18 cellular contexts compared by ENCODE assay signal in the genomic region with DNA sequence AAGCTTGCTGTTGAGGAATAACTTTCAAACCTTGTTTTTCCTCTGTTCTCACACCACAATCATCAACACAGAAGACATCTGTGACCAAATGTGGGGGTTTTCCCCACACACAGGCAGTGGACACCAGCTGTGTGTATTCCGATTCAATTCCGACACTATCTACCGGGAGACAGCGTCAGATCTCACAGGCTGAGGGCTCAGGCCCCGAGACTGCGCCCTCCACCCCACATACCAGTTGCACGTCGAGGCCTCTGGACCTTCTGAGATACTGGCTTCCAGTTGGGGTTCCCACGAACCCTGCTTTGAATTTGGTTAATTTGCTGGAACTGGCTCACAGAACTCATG. TPM values are rescaled to one million over a fixed set of nuclear protein-coding genes. Genes with fewer than 3 reads are reported as not detected.
A peak's percentile ranks its signal among the peaks of the same experiment; 100 is the strongest.
DNase-seq lines count a peak whose midpoint lies in the region; ATAC-seq and TF ChIP-seq lines count a peak whose summit lies in the region.
"Had no signal": no experiment of that assay in that cellular context is flagged by ENCODE, and none has a peak within 500 bp of the region (broad histone marks: within the 10 kb centered on the region; RNA-seq: fewer than 3 reads in every experiment).

No MANE protein-coding gene starts in this region.

- H3K4me3 Mint-ChIP-seq in CD4-positive, alpha-beta memory T cell: peak overlapping the region in 2 of 8 donors; percentile 46 to 69
- H3K4me3 Mint-ChIP-seq in central memory CD8-positive, alpha-beta T cell: peak overlapping the region; percentile 59

- CTCF ChIA-PET in CD4-positive, alpha-beta memory T cell (lab: Charles Lee; ENCODE audit: partially characterized antibody): interaction anchor here (1.4 kb wide), 1 partner anchor 42 kb away, joined by 6 read pairs; the partner anchor contains the start of gene STK10

- TF ChIP-seq CTCF in neutrophil (IDR thresholded peaks at IDR 0.05): no peak
- no peak for TF ChIP-seq CTCF in body of pancreas (IDR thresholded peaks at IDR 0.05)

- peaks cover 74% of the 10 kb centered on the region for H3K36me3 ChIP-seq in BLaER1
- peaks cover 30% of the 10 kb centered on the region for H3K36me3 ChIP-seq in CD4-positive, alpha-beta memory T cell (ENCODE audit: insufficient read depth, low read length)
- H3K36me3 ChIP-seq in neutrophil: peaks cover 58% of the 10 kb centered on the region
- H3K36me3 ChIP-seq in body of pancreas (replicated peaks in 1 of 2; ENCODE audit: insufficient read depth in 1 of 2, low read depth in 2 of 2): no peaks in the 10 kb centered on the region
- H3K36me3 ChIP-seq: vagina had no signal

- H3K4me1 Mint-ChIP-seq in CD4-positive, alpha-beta memory T cell: peaks cover 66 to 97% (median 80%) of the 10 kb centered on the region in 4 donors
- peaks cover 77% of the 10 kb centered on the region for H3K4me1 Mint-ChIP-seq in central memory CD8-positive, alpha-beta T cell

- H3K9me3 Mint-ChIP-seq in CD4-positive, alpha-beta memory T cell: no peaks in the 10 kb centered on the region
- H3K9me3 Mint-ChIP-seq in central memory CD8-positive, alpha-beta T cell: no peaks in the 10 kb centered on the region

- no peaks in the 10 kb centered on the region for H3K9me3 ChIP-seq in BLaER1
- no peaks in the 10 kb centered on the region for H3K9me3 ChIP-seq in CD4-positive, alpha-beta memory T cell (ENCODE audit: control insufficient read depth in 1 of 2, low read length in 2 of 2)
- no peaks in the 10 kb centered on the region for H3K9me3 ChIP-seq in neutrophil
- H3K9me3 ChIP-seq in body of pancreas: no peaks in the 10 kb centered on the region
- H3K9me3 ChIP-seq: sigmoid colon, vagina had no signal

- H3K4me3 ChIP-seq in BLaER1 (no peak overlapping the region), neutrophil (ENCODE audit: low read depth in 1 of 2, low read length in 1 of 2) (no peak overlapping the region), body of pancreas (no peak overlapping the region)
- no peak overlapping the region for H3K4me3 ChIP-seq in CD4-positive, alpha-beta memory T cell (ENCODE audit: low read length in 2 of 2)
- H3K4me3 ChIP-seq: coronary artery, GM12878, sigmoid colon, vagina had no signal

- no peak for ATAC-seq in central memory CD8-positive, alpha-beta T cell (replicated peaks; ENCODE audit: extremely low read depth, poor library complexity, severe bottlenecking)
- ATAC-seq in body of pancreas: no peak
- ATAC-seq: foreskin keratinocyte, GM12878 had no signal

- WGBS in body of pancreas, 2 donors: 96% methylated on average over 9 of the region's 9 CpGs

- H3K27me3 Mint-ChIP-seq in CD4-positive, alpha-beta memory T cell: no peaks in the 10 kb centered on the region
- no peaks in the 10 kb centered on the region for H3K27me3 Mint-ChIP-seq in central memory CD8-positive, alpha-beta T cell

- TF ChIP-seq POLR2A in body of pancreas (IDR thresholded peaks at IDR 0.05): no peak

- H3K27ac Mint-ChIP-seq in CD4-positive, alpha-beta memory T cell: peak overlapping the region; percentile 37 to 94 (median 83)
- peak overlapping the region; percentile 87 for H3K27ac Mint-ChIP-seq in central memory CD8-positive, alpha-beta T cell (ENCODE audit: low read depth)

- H4K20me1 ChIP-seq in BLaER1: peaks cover 97% of the 10 kb centered on the region

- H3K27me3 ChIP-seq in BLaER1: no peaks in the 10 kb centered on the region
- H3K27me3 ChIP-seq in CD4-positive, alpha-beta memory T cell (ENCODE audit: insufficient read depth, low read length): no peaks in the 10 kb centered on the region
- H3K27me3 ChIP-seq in neutrophil: no peaks in the 10 kb centered on the region
- no peaks in the 10 kb centered on the region for H3K27me3 ChIP-seq in body of pancreas
- H3K27me3 ChIP-seq: foreskin keratinocyte, sigmoid colon, vagina had no signal

- peak overlapping the region; percentile 73 for H3K4me2 ChIP-seq in BLaER1

- POLR2A ChIA-PET in CD4-positive, alpha-beta memory T cell (lab: Charles Lee; ENCODE audit: partially characterized antibody): interaction anchor here (2.5 kb wide), 1 partner anchor 28 kb away, joined by 10 read pairs; no protein-coding TSS in a partner anchor

- peaks cover 30 to 83% of the 10 kb centered on the region in 2 donors for H3K36me3 Mint-ChIP-seq in CD4-positive, alpha-beta memory T cell
- peaks cover 52% of the 10 kb centered on the region for H3K36me3 Mint-ChIP-seq in central memory CD8-positive, alpha-beta T cell (ENCODE audit: insufficient read depth)

- H3K4me1 ChIP-seq in BLaER1: peaks cover 89% of the 10 kb centered on the region
- H3K4me1 ChIP-seq in CD4-positive, alpha-beta memory T cell (ENCODE audit: insufficient read depth, low read length): peaks cover 100% of the 10 kb centered on the region
- peaks cover 54 to 82% of the 10 kb centered on the region in 2 experiments for H3K4me1 ChIP-seq in neutrophil (ENCODE audit: control insufficient read depth in 1 of 2, insufficient read depth in 1 of 2, low read depth in 1 of 2, low read length in 1 of 2)
- H3K4me1 ChIP-seq in body of pancreas: peaks cover 12% of the 10 kb centered on the region
- H3K4me1 ChIP-seq: foreskin keratinocyte, sigmoid colon had no signal

- H3K27ac ChIP-seq in BLaER1: 0 out of 2 replicates have a peak overlapping the region, but pooled peaks have one; percentile 55
- H3K27ac ChIP-seq in CD4-positive, alpha-beta memory T cell (ENCODE audit: low read depth, low read length): no peak overlapping the region
- H3K27ac ChIP-seq in neutrophil: peak overlapping the region; percentile 96
- H3K27ac ChIP-seq in body of pancreas: no peak overlapping the region
- H3K27ac ChIP-seq: coronary artery, foreskin keratinocyte, sigmoid colon, vagina had no signal

- 0 out of 2 replicates have a peak overlapping the region, but pooled peaks have one; percentile 42 for H3K9ac ChIP-seq in BLaER1

- intact Hi-C loops in CD4-positive, alpha-beta memory T cell (cut with micrococcal nuclease): no loop called here
- intact Hi-C loops in body of pancreas (cut with DNase I): no loop called here

- DNase-seq in CD4-positive, alpha-beta memory T cell: no peak
- no peak for DNase-seq in central memory CD8-positive, alpha-beta T cell (ENCODE audit: low spot score in 2 of 2)
- DNase-seq in body of pancreas: no peak
- no peak for DNase-seq in nucleus accumbens (lab: John Stamatoyannopoulos, UW)
- DNase-seq in amniotic stem cell (lab: John Stamatoyannopoulos, UW): no peak
- DNase-seq: GF-D8, NCI-H1930, NCI-H446, sigmoid colon had no signal

RNA-seq across cellular contexts. Expression of gene STK10, which starts 41.3 kb away (rescaled TPM):
- total RNA-seq in CD4-positive, alpha-beta memory T cell: 100 to 1,000 TPM; 306 to 314 TPM
- 100 to 1,000 TPM in 1 of 2 donors, 10 to 100 TPM in 1; 24.6 to 161 TPM for polyA plus RNA-seq in CD4-positive, alpha-beta memory T cell
- total RNA-seq in body of pancreas: 1 to 10 TPM; 9.1 to 9.9 TPM

RNA-seq across cellular contexts. Expression of gene EFCAB9, which starts 47.3 kb away (rescaled TPM):
- not detected for total RNA-seq in CD4-positive, alpha-beta memory T cell
- polyA plus RNA-seq in CD4-positive, alpha-beta memory T cell: not detected
- total RNA-seq in body of pancreas: not detected
- total RNA-seq: foreskin keratinocyte, GM12878, mononuclear cell, omental fat pad, RPMI7951, sigmoid colon, vagina had no signal
- polyA plus RNA-seq: foreskin keratinocyte, sigmoid colon had no signal

Comparison
In these comparisons a context has a peak if more than half of its experiments do, and no peak if none do; other contexts are left out.
1. H3K27ac ChIP-seq: peak in BLaER1 (single experiment) and neutrophil (single experiment); none in CD4-positive, alpha-beta memory T cell (single experiment) and body of pancreas (0 of 4).
2. RNA of gene STK10, which starts 41.3 kb away (total RNA-seq): 306 to 314 TPM in CD4-positive, alpha-beta memory T cell; 9.1 to 9.9 TPM in body of pancreas; every median in the first group is over 10 times any median in the second.